Comparison of ENCODE assay signal across 22 cellular contexts in the genomic region with DNA sequence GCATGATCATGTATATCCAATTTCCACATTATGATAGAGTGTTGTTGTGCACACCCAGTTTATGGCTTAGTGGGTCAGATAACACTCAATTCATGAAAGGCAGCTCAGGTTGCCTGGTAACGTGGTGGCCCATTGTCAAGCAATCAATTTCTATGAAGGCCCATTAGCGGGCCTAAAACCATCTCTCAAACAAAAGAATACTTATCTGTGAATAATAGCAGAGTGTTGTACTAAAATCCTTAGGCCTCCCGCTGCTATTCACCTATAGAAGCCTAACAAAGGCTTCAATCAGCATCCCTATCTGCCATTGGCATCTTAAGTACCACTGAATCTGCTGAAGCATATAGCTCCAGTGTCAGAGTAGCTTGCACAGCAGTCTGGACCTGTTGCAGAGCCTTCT.
"Had no signal": no experiment of that assay in that cellular context is flagged by ENCODE, and none has a peak within 500 bp of the region (broad histone marks: within the 10 kb centered on the region; RNA-seq: fewer than 3 reads in every experiment).

No MANE protein-coding gene starts in this region.

- DNase-seq: effector CD4-positive, alpha-beta T cell; endodermal cell; erythroblast; foreskin keratinocyte; kidney; left colon; left ventricle myocardium superior; mesenchymal stem cell; midbrain; psoas muscle; spleen; stimulated activated CD4-positive, alpha-beta T cell treated with anti-CD3 and anti-CD28 coated beads, Interleukin-15, amount 100 ng/mL, for 24 hours; stimulated activated CD4-positive, alpha-beta T cell treated with anti-CD3 and anti-CD28 coated beads, Interleukin-1b, Interleukin-23, amount 100 ng/mL, for 48 hours; stimulated activated CD4-positive, alpha-beta T cell treated with anti-CD3 and anti-CD28 coated beads, Interleukin-4, amount 100 ng/mL, for 24 hours; tibial artery; upper lobe of left lung; uterus had no signal

- H3K27me3 ChIP-seq: foreskin keratinocyte, neutrophil, spleen, tibial artery, upper lobe of left lung, uterus had no signal

- H3K9me3 ChIP-seq: neutrophil, psoas muscle, spleen, tibial artery, upper lobe of left lung, uterus had no signal

- ATAC-seq: foreskin keratinocyte; left colon; left ventricle myocardium superior; natural killer cell treated with Interleukin-12 subunit alpha and Interleukin-12 subunit beta and Interleukin-15 and Interleukin-18, amount 100 ng/mL, for 72 hours; psoas muscle; sciatic nerve; stimulated activated memory B cell treated with anti-CD40 and anti-IgM and Interleukin-4, amounts not matched to agents 10 μg/mL and 1 μg/mL and 100 μg/mL, for 72 hours had no signal

- H3K4me3 ChIP-seq: lung, psoas muscle, spleen, tibial artery, upper lobe of left lung, uterus had no signal

- H3K27ac ChIP-seq: foreskin keratinocyte, neutrophil, psoas muscle, spleen, tibial artery, upper lobe of left lung, uterus had no signal

- H3K36me3 ChIP-seq: neutrophil, spleen, tibial artery, upper lobe of left lung, uterus had no signal

- H3K4me1 ChIP-seq: foreskin keratinocyte, psoas muscle, spleen, tibial artery, upper lobe of left lung, uterus had no signal
